ENCODE assay signal across 8 cellular contexts in genomic region chr14:68779761-68780323, GRCh38. TPM values are rescaled to one million over a fixed set of nuclear protein-coding genes. Genes with fewer than 3 reads are reported as not detected.
A peak's percentile ranks its signal among the peaks of the same experiment; 100 is the strongest.
DNase-seq lines count a peak whose midpoint lies in the region; ATAC-seq, FAIRE-seq and TF ChIP-seq lines count a peak whose summit lies in the region.

No MANE protein-coding gene starts in this region.

- peaks cover 19 to 46% of the 10 kb centered on the region in 2 experiments for H3K4me1 ChIP-seq in K562 (replicated peaks in 1 of 2; ENCODE audit: control insufficient read depth in 2 of 2, insufficient read depth in 2 of 2, low read length in 2 of 2)

- WGBS in K562 (ENCODE audit: insufficient coverage, low coverage, missing lambda C conversion rate) = 49% methylated on average over 9 of the region's 9 CpGs

- H3K4me2 ChIP-seq in K562 (ENCODE audit: insufficient read depth, low read length) = peak overlapping the region; percentile 64; the same call in 1 of the 2 replicates

- no peaks in the 10 kb centered on the region for H3K9me1 ChIP-seq in K562 (ENCODE audit: control insufficient read depth, insufficient read depth, low read length)

- BruUV-seq in K562 (replicated peaks; lab: Mats Ljungman, UMichigan) = no TSS peak

- no peaks in the 10 kb centered on the region for H3K36me3 ChIP-seq in K562 (ENCODE audit: control insufficient read depth, insufficient read depth, low read length)

- FAIRE-seq in K562 (lab: Jason Lieb, UNC) = no peak

- POLR2A ChIA-PET in AG04450 (lab: Yijun Ruan, JAX) = interaction anchor here (0.6 to 2.5 kb wide), 5 partner anchors 10 to 596 kb away, joined by 3 to 18 read pairs (median 7); partner anchors contain the start of gene ZFP36L1
- POLR2A ChIA-PET in K562 (lab: Yijun Ruan, JAX) = interaction anchor here (0.6 to 4.1 kb wide), 5 partner anchors 8 to 971 kb away, joined by 3 to 16 read pairs (median 7); partner anchors contain the start of gene ZFP36L1

- in situ Hi-C loops in K562 (cut with MboI) = loop anchor here (5.0 kb wide), 1 partner anchor 68 kb away; no protein-coding TSS in a partner anchor

- no peak for TF ChIP-seq RAD21 in K562 (CRISPR knock-in tag; conservative IDR thresholded peaks at IDR 0.05 in 1 of 2, IDR thresholded peaks at IDR 0.05 in 1 of 2)

- H3K27me3 ChIP-seq in AG04450 (ENCODE audit: control insufficient read depth, insufficient read depth, low read length) = no peaks in the 10 kb centered on the region
- H3K27me3 ChIP-seq in K562 (ENCODE audit: control insufficient read depth in 2 of 2, insufficient read depth in 2 of 2, low read length in 2 of 2) = no peaks in the 10 kb centered on the region

- no peak for TF ChIP-seq EP300 in K562 (IDR thresholded peaks at IDR 0.05; ENCODE audit: low read length)

- H3K9ac ChIP-seq in K562 (ENCODE audit: insufficient read depth in 1 of 2, low read depth in 2 of 2, low read length in 2 of 2) = 0 out of 4 replicates have a peak overlapping the region, but pooled peaks of 1 of the 2 experiments have one; percentile 48

- DNase-seq in AG04450 (ENCODE audit: low read depth, low spot score) (no peak), RKO (ENCODE audit: low spot score) (peak; percentile 93), K562 (ENCODE audit: extremely low read depth in 1 of 4, low spot score in 3 of 4) (peak in 1 of 4 experiments; percentile 47), lung microvascular endothelial cell (ENCODE audit: low read depth in 2 of 2) (peak; percentile 73 to 83), ureter (ENCODE audit: low spot score) (peak; percentile 43), NCI-H1930 (lab: John Stamatoyannopoulos, UW) (no peak), NCI-H82 (lab: John Stamatoyannopoulos, UW) (no peak)

- ATAC-seq in K562 (no peak), GM21825 (IDR thresholded peaks at IDR 0.05; ENCODE audit: unreplicated experiment) (no peak)

- H3K9me3 ChIP-seq in AG04450 (ENCODE audit: control insufficient read depth, insufficient read depth, low read length) (peaks cover 9% of the 10 kb centered on the region), K562 (replicated peaks; ENCODE audit: control insufficient read depth, insufficient read depth, low read depth, low read length) (no peaks in the 10 kb centered on the region)

- CTCF ChIA-PET in AG04450 (lab: Charles Lee) (interaction anchor here (1.1 kb wide), 1 partner anchor 37 kb away, joined by 3 read pairs; no protein-coding TSS in a partner anchor), K562 (lab: Yijun Ruan, JAX; ENCODE audit: low intra/inter-chr PET ratio) (no interaction called here)

- H2AFZ ChIP-seq in K562 (ENCODE audit: low read depth, low read length) = peak overlapping the region; percentile 83

- no peaks in the 10 kb centered on the region for H3K79me2 ChIP-seq in K562 (ENCODE audit: control insufficient read depth, insufficient read depth, low read length)

- TF ChIP-seq CTCF in AG04450 (IDR thresholded peaks at IDR 0.05; ENCODE audit: low read depth, low read length) = no peak
- no peak for TF ChIP-seq CTCF in K562 (IDR thresholded peaks at IDR 0.05 in 2 of 3, conservative IDR thresholded peaks at IDR 0.05 in 1 of 3; ENCODE audit: insufficient read depth in 2 of 3, low read depth in 1 of 3, low read length in 3 of 3)

- no peak overlapping the region for H3K4me3 ChIP-seq in AG04450 (ENCODE audit: low read depth, low read length)
- no peak overlapping the region for H3K4me3 ChIP-seq in K562

- H4K20me1 ChIP-seq in K562 (replicated peaks; ENCODE audit: control insufficient read depth, insufficient read depth, low read length) = no peaks in the 10 kb centered on the region

- intact Hi-C loops in K562 (cut with micrococcal nuclease) = no loop called here

- H3K27ac ChIP-seq in AG04450 (ENCODE audit: low read depth, low read length) (peak overlapping the region; percentile 70), K562 (ENCODE audit: extremely low read depth, low read depth, low read length) (peak overlapping the region; percentile 78; the same call in 2 of the 3 replicates)

- TF ChIP-seq POLR2A in K562 (conservative IDR thresholded peaks at IDR 0.05) = no peak

TF ChIP-seq in K562, 482 proteins besides CTCF, POLR2A, EP300 and RAD21 (continues in another document):
- 0 out of 2 replicates have a peak, but pooled peaks have one; percentile 41 for TF ChIP-seq ZNF175 (CRISPR knock-in tag; IDR thresholded peaks at IDR 0.05; ENCODE audit: low read depth)
- TF ChIP-seq ZNF449 (CRISPR knock-in tag; IDR thresholded peaks at IDR 0.05) = 0 out of 2 replicates have a peak, but pooled peaks have one; percentile 34
- 0 out of 2 replicates have a peak, but pooled peaks have one; percentile 34 for TF ChIP-seq SMAD4 (CRISPR knock-in tag; conservative IDR thresholded peaks at IDR 0.05)
- TF ChIP-seq JUND (IDR thresholded peaks at IDR 0.05; ENCODE audit: borderline replicate concordance, low read depth, low read length) = 0 out of 2 replicates have a peak, but pooled peaks have one; percentile 16
- no peak for TF ChIP-seq JUND (tag; IDR thresholded peaks at IDR 0.05; ENCODE audit: borderline replicate concordance, low read depth, low read length)
- TF ChIP-seq RAD51 (IDR thresholded peaks at IDR 0.05; ENCODE audit: borderline replicate concordance, low read depth) = 0 out of 2 replicates have a peak, but pooled peaks have one; percentile 26
- 0 out of 2 replicates have a peak, but pooled peaks have one; percentile 4 for TF ChIP-seq CREM (IDR thresholded peaks at IDR 0.05; ENCODE audit: low read depth)
- peak; percentile 39; the same call in 1 of the 2 replicates for TF ChIP-seq TFE3 (CRISPR knock-in tag; IDR thresholded peaks at IDR 0.05)
- 0 out of 2 replicates have a peak, but pooled peaks have one; percentile 37 for TF ChIP-seq USF1 (CRISPR knock-in tag; IDR thresholded peaks at IDR 0.05)
- 0 out of 2 replicates have a peak, but pooled peaks have one; percentile 41 for TF ChIP-seq ZKSCAN8 (CRISPR knock-in tag; IDR thresholded peaks at IDR 0.05)
- TF ChIP-seq DMBX1 (CRISPR knock-in tag; IDR thresholded peaks at IDR 0.05; ENCODE audit: borderline replicate concordance) = 0 out of 2 replicates have a peak, but pooled peaks have one; percentile 15

RNA-seq across cellular contexts. Expression of gene ZFP36L1, which starts 13.0 kb away (rescaled TPM):
- 54.4 and 61.5 TPM in 2 replicates for polyA plus RNA-seq in AG04450 (2011; rRNA removed)
- 38.4 and 48.0 TPM in 2 replicates for polyA minus RNA-seq in AG04450 (2011; rRNA and poly(A)+ RNA removed)
- total RNA-seq in K562 (2011; cell fraction: chromatin; rRNA removed; ENCODE audit: low replicate concordance) = 11.8 and 14.3 TPM in 2 replicates
- 10.0 and 12.0 TPM in 2 replicates for total RNA-seq in K562 (2011; cell fraction: nucleolus; rRNA removed)
- total RNA-seq in K562 (2011; cell fraction: nucleoplasm; rRNA removed) = 10.0 and 20.1 TPM in 2 replicates
- 5.3 and 6.2 TPM in 2 replicates for total RNA-seq in K562 (2014; rRNA removed)
- total RNA-seq in K562 (2014; rRNA removed; fragmentation: Illumina TruSeq; extraction: Trizol) = 3.2 and 4.0 TPM in 2 replicates
- 3.7 and 3.8 TPM in 2 replicates for total RNA-seq in K562 (2015; rRNA removed; fragmentation: Illumina TruSeq; extraction: Trizol)
- total RNA-seq in K562 (2021) = 26.6 and 27.2 TPM in 2 replicates
- polyA plus RNA-seq in K562 (2011; rRNA removed) = 3.7 and 6.6 TPM in 2 replicates
- polyA plus RNA-seq in K562 (2011; cell fraction: cytosol; rRNA removed) = 10.0 and 19.9 TPM in 2 replicates
- 14.4 and 33.2 TPM in 2 replicates for polyA plus RNA-seq in K562 (2011; cell fraction: nucleus; rRNA removed)
- 9.5 and 18.5 TPM in 2 replicates for polyA plus RNA-seq in K562 (2012)
- 13.7 and 15.5 TPM in 2 replicates for polyA plus RNA-seq in K562 (2014; fragmentation: Illumina TruSeq; extraction: Trizol)
- polyA plus RNA-seq in K562 (2014; fragmentation: Nextera tagmentation; extraction: Ambion mirVana) = 1 to 10 TPM; 1.3 to 3.2 TPM
- polyA plus RNA-seq in K562 (2014; rRNA removed) = 11.1 and 11.7 TPM in 2 replicates
- polyA minus RNA-seq in K562 (2011; rRNA and poly(A)+ RNA removed) = 3.1 TPM in 2 replicates
- polyA minus RNA-seq in K562 (2011; cell fraction: cytosol; rRNA and poly(A)+ RNA removed) = 15.1 and 34.9 TPM in 2 replicates
- 9.0 and 10.3 TPM in 2 replicates for polyA minus RNA-seq in K562 (2011; cell fraction: nucleus; rRNA and poly(A)+ RNA removed)
- total RNA-seq in lung microvascular endothelial cell = 5.7 and 8.7 TPM in 2 replicates
- 393 TPM for total RNA-seq in ureter

Comparison
In these comparisons a context has a peak if more than half of its experiments do, and no peak if none do; other contexts are left out.
1. DNase-seq: peak in RKO (single experiment), lung microvascular endothelial cell (2 of 2) and ureter (single experiment); none in AG04450 (single experiment), NCI-H1930 (0 of 2) and NCI-H82 (single experiment).
2. RNA of gene ZFP36L1, which starts 13.0 kb away (total RNA-seq): 393 TPM in ureter (single experiment); 5.7 to 8.7 TPM in lung microvascular endothelial cell and 3.2 to 27.2 TPM in K562; every median in the first group is over 10 times any median in the second.